1 cellular context compared by ENCODE assay signal in the genomic region with DNA sequence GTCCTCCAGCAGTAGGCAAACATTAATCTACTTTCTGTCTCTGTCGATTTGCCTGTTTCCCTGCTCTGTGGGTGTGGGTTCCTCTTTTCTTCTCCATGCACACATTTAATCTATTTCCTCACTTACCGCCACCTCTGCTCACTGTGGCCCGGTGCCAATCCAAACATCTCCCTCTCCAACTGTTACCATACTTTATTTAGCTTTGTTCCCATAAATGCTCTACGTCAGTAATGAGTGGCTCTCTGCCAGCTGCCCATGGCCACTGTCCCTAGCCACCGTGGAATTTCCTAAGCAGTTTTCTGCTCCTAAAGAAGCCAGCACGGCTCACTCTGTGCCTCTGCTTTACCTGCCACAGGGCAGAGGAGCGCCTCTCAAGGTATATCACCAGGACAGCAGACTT.
TF ChIP-seq lines count a peak whose summit lies in the region.

No MANE protein-coding gene starts in this region.

TF ChIP-seq in HepG2, 621 proteins besides CTCF, POLR2A, EP300 and RAD21 (continued from another document and continues in another):
- TF ChIP-seq, protein P1, sequence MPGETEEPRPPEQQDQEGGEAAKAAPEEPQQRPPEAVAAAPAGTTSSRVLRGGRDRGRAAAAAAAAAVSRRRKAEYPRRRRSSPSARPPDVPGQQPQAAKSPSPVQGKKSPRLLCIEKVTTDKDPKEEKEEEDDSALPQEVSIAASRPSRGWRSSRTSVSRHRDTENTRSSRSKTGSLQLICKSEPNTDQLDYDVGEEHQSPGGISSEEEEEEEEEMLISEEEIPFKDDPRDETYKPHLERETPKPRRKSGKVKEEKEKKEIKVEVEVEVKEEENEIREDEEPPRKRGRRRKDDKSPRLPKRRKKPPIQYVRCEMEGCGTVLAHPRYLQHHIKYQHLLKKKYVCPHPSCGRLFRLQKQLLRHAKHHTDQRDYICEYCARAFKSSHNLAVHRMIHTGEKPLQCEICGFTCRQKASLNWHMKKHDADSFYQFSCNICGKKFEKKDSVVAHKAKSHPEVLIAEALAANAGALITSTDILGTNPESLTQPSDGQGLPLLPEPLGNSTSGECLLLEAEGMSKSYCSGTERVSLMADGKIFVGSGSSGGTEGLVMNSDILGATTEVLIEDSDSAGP (CRISPR knock-in tag; IDR thresholded peaks at IDR 0.05; ENCODE audit: borderline replicate concordance): no peak
- TF ChIP-seq, protein P2, sequence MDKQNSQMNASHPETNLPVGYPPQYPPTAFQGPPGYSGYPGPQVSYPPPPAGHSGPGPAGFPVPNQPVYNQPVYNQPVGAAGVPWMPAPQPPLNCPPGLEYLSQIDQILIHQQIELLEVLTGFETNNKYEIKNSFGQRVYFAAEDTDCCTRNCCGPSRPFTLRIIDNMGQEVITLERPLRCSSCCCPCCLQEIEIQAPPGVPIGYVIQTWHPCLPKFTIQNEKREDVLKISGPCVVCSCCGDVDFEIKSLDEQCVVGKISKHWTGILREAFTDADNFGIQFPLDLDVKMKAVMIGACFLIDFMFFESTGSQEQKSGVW (CRISPR knock-in tag; IDR thresholded peaks at IDR 0.05; ENCODE audit: borderline replicate concordance): no peak
- TF ChIP-seq ZNF292 (CRISPR knock-in tag; IDR thresholded peaks at IDR 0.05; ENCODE audit: borderline replicate concordance, low read depth): no peak
- no peak for TF ChIP-seq KLF6 (CRISPR knock-in tag; IDR thresholded peaks at IDR 0.05)
- TF ChIP-seq HDAC2 (CRISPR knock-in tag; IDR thresholded peaks at IDR 0.05): peak; percentile 45; the same call in 1 of the 2 replicates
- TF ChIP-seq ZNF501 (CRISPR knock-in tag; IDR thresholded peaks at IDR 0.05): no peak
- TF ChIP-seq ZNF451 (CRISPR knock-in tag; IDR thresholded peaks at IDR 0.05): no peak
- no peak for TF ChIP-seq ARID2 (CRISPR knock-in tag; IDR thresholded peaks at IDR 0.05; ENCODE audit: borderline replicate concordance)
- TF ChIP-seq ZNF75D (CRISPR knock-in tag; IDR thresholded peaks at IDR 0.05; ENCODE audit: borderline replicate concordance): no peak
- no peak for TF ChIP-seq ZNF773 (CRISPR knock-in tag; IDR thresholded peaks at IDR 0.05; ENCODE audit: borderline replicate concordance)
- TF ChIP-seq, protein P3, sequence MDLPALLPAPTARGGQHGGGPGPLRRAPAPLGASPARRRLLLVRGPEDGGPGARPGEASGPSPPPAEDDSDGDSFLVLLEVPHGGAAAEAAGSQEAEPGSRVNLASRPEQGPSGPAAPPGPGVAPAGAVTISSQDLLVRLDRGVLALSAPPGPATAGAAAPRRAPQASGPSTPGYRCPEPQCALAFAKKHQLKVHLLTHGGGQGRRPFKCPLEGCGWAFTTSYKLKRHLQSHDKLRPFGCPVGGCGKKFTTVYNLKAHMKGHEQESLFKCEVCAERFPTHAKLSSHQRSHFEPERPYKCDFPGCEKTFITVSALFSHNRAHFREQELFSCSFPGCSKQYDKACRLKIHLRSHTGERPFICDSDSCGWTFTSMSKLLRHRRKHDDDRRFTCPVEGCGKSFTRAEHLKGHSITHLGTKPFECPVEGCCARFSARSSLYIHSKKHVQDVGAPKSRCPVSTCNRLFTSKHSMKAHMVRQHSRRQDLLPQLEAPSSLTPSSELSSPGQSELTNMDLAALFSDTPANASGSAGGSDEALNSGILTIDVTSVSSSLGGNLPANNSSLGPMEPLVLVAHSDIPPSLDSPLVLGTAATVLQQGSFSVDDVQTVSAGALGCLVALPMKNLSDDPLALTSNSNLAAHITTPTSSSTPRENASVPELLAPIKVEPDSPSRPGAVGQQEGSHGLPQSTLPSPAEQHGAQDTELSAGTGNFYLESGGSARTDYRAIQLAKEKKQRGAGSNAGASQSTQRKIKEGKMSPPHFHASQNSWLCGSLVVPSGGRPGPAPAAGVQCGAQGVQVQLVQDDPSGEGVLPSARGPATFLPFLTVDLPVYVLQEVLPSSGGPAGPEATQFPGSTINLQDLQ (CRISPR knock-in tag; IDR thresholded peaks at IDR 0.05): no peak
- no peak for TF ChIP-seq ZFP1 (CRISPR knock-in tag; IDR thresholded peaks at IDR 0.05)
- TF ChIP-seq ZNF567 (CRISPR knock-in tag; IDR thresholded peaks at IDR 0.05; ENCODE audit: borderline replicate concordance): no peak
- no peak for TF ChIP-seq ZNF30 (CRISPR knock-in tag; IDR thresholded peaks at IDR 0.05)
- peak; percentile 43; the same call in 1 of the 2 replicates for TF ChIP-seq SALL1 (CRISPR knock-in tag; IDR thresholded peaks at IDR 0.05)
- TF ChIP-seq ZBTB20 (CRISPR knock-in tag; IDR thresholded peaks at IDR 0.05; ENCODE audit: borderline replicate concordance, low read depth): no peak
- TF ChIP-seq CBFB (CRISPR knock-in tag; IDR thresholded peaks at IDR 0.05): no peak
- TF ChIP-seq, protein P4, sequence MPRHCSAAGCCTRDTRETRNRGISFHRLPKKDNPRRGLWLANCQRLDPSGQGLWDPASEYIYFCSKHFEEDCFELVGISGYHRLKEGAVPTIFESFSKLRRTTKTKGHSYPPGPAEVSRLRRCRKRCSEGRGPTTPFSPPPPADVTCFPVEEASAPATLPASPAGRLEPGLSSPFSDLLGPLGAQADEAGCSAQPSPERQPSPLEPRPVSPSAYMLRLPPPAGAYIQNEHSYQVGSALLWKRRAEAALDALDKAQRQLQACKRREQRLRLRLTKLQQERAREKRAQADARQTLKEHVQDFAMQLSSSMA (CRISPR knock-in tag; IDR thresholded peaks at IDR 0.05): no peak
- no peak for TF ChIP-seq PPARG (CRISPR knock-in tag; conservative IDR thresholded peaks at IDR 0.05)
- TF ChIP-seq HOXA9 (CRISPR knock-in tag; IDR thresholded peaks at IDR 0.05; ENCODE audit: borderline replicate concordance): no peak
- no peak for TF ChIP-seq ZSCAN29 (CRISPR knock-in tag; conservative IDR thresholded peaks at IDR 0.05)
- TF ChIP-seq ZSCAN22 (CRISPR knock-in tag; IDR thresholded peaks at IDR 0.05): no peak
- peak; percentile 95 for TF ChIP-seq ZNF430 (CRISPR knock-in tag; IDR thresholded peaks at IDR 0.05)
- no peak for TF ChIP-seq SRF (IDR thresholded peaks at IDR 0.05; ENCODE audit: low read depth, low read length)
- TF ChIP-seq TCF7L2 (IDR thresholded peaks at IDR 0.05; ENCODE audit: low read depth, low read length): no peak
- TF ChIP-seq, protein P5, sequence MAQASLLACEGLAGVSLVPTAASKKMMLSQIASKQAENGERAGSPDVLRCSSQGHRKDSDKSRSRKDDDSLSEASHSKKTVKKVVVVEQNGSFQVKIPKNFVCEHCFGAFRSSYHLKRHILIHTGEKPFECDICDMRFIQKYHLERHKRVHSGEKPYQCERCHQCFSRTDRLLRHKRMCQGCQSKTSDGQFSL (CRISPR knock-in tag; IDR thresholded peaks at IDR 0.05): no peak
- TF ChIP-seq, protein P6, sequence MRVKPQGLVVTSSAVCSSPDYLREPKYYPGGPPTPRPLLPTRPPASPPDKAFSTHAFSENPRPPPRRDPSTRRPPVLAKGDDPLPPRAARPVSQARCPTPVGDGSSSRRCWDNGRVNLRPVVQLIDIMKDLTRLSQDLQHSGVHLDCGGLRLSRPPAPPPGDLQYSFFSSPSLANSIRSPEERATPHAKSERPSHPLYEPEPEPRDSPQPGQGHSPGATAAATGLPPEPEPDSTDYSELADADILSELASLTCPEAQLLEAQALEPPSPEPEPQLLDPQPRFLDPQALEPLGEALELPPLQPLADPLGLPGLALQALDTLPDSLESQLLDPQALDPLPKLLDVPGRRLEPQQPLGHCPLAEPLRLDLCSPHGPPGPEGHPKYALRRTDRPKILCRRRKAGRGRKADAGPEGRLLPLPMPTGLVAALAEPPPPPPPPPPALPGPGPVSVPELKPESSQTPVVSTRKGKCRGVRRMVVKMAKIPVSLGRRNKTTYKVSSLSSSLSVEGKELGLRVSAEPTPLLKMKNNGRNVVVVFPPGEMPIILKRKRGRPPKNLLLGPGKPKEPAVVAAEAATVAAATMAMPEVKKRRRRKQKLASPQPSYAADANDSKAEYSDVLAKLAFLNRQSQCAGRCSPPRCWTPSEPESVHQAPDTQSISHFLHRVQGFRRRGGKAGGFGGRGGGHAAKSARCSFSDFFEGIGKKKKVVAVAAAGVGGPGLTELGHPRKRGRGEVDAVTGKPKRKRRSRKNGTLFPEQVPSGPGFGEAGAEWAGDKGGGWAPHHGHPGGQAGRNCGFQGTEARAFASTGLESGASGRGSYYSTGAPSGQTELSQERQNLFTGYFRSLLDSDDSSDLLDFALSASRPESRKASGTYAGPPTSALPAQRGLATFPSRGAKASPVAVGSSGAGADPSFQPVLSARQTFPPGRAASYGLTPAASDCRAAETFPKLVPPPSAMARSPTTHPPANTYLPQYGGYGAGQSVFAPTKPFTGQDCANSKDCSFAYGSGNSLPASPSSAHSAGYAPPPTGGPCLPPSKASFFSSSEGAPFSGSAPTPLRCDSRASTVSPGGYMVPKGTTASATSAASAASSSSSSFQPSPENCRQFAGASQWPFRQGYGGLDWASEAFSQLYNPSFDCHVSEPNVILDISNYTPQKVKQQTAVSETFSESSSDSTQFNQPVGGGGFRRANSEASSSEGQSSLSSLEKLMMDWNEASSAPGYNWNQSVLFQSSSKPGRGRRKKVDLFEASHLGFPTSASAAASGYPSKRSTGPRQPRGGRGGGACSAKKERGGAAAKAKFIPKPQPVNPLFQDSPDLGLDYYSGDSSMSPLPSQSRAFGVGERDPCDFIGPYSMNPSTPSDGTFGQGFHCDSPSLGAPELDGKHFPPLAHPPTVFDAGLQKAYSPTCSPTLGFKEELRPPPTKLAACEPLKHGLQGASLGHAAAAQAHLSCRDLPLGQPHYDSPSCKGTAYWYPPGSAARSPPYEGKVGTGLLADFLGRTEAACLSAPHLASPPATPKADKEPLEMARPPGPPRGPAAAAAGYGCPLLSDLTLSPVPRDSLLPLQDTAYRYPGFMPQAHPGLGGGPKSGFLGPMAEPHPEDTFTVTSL (CRISPR knock-in tag; IDR thresholded peaks at IDR 0.05; ENCODE audit: borderline replicate concordance): no peak; the same call in 1 of the 2 replicates
- TF ChIP-seq ELF4 (CRISPR knock-in tag; IDR thresholded peaks at IDR 0.05; ENCODE audit: borderline replicate concordance): no peak
- TF ChIP-seq, protein P7, sequence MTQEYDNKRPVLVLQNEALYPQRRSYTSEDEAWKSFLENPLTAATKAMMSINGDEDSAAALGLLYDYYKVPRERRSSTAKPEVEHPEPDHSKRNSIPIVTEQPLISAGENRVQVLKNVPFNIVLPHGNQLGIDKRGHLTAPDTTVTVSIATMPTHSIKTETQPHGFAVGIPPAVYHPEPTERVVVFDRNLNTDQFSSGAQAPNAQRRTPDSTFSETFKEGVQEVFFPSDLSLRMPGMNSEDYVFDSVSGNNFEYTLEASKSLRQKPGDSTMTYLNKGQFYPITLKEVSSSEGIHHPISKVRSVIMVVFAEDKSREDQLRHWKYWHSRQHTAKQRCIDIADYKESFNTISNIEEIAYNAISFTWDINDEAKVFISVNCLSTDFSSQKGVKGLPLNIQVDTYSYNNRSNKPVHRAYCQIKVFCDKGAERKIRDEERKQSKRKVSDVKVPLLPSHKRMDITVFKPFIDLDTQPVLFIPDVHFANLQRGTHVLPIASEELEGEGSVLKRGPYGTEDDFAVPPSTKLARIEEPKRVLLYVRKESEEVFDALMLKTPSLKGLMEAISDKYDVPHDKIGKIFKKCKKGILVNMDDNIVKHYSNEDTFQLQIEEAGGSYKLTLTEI (CRISPR knock-in tag; conservative IDR thresholded peaks at IDR 0.05): no peak
- no peak for TF ChIP-seq ZFP36L2 (CRISPR knock-in tag; IDR thresholded peaks at IDR 0.05)
- TF ChIP-seq KLF12 (CRISPR knock-in tag; IDR thresholded peaks at IDR 0.05; ENCODE audit: borderline replicate concordance): 0 out of 2 replicates have a peak, but pooled peaks have one; percentile 25
- TF ChIP-seq ZNF335 (CRISPR knock-in tag; IDR thresholded peaks at IDR 0.05): no peak
- no peak for TF ChIP-seq MIXL1 (CRISPR knock-in tag; IDR thresholded peaks at IDR 0.05)
- no peak for TF ChIP-seq MXD4 (CRISPR knock-in tag; IDR thresholded peaks at IDR 0.05)
- TF ChIP-seq IKZF4 (CRISPR knock-in tag; IDR thresholded peaks at IDR 0.05; ENCODE audit: borderline replicate concordance, low read depth, not compliant biosample characterization): no peak
- TF ChIP-seq, protein P8, sequence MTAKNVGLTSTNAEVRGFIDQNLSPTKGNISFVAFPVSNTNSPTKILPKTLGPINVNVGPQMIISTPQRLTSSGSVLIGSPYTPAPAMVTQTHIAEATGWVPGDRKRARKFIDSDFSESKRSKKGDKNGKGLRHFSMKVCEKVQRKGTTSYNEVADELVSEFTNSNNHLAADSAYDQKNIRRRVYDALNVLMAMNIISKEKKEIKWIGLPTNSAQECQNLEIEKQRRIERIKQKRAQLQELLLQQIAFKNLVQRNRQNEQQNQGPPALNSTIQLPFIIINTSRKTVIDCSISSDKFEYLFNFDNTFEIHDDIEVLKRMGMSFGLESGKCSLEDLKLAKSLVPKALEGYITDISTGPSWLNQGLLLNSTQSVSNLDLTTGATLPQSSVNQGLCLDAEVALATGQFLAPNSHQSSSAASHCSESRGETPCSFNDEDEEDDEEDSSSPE (CRISPR knock-in tag; IDR thresholded peaks at IDR 0.05): no peak
- TF ChIP-seq NONO (IDR thresholded peaks at IDR 0.05): no peak
- 0 out of 2 replicates have a peak, but pooled peaks have one; percentile 41 for TF ChIP-seq NONO (CRISPR knock-in tag; conservative IDR thresholded peaks at IDR 0.05)
- no peak for TF ChIP-seq BORCS8-MEF2B (CRISPR knock-in tag; IDR thresholded peaks at IDR 0.05)
- TF ChIP-seq, protein P9, sequence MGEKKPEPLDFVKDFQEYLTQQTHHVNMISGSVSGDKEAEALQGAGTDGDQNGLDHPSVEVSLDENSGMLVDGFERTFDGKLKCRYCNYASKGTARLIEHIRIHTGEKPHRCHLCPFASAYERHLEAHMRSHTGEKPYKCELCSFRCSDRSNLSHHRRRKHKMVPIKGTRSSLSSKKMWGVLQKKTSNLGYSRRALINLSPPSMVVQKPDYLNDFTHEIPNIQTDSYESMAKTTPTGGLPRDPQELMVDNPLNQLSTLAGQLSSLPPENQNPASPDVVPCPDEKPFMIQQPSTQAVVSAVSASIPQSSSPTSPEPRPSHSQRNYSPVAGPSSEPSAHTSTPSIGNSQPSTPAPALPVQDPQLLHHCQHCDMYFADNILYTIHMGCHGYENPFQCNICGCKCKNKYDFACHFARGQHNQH (CRISPR knock-in tag; IDR thresholded peaks at IDR 0.05): no peak
- TF ChIP-seq, protein P10, sequence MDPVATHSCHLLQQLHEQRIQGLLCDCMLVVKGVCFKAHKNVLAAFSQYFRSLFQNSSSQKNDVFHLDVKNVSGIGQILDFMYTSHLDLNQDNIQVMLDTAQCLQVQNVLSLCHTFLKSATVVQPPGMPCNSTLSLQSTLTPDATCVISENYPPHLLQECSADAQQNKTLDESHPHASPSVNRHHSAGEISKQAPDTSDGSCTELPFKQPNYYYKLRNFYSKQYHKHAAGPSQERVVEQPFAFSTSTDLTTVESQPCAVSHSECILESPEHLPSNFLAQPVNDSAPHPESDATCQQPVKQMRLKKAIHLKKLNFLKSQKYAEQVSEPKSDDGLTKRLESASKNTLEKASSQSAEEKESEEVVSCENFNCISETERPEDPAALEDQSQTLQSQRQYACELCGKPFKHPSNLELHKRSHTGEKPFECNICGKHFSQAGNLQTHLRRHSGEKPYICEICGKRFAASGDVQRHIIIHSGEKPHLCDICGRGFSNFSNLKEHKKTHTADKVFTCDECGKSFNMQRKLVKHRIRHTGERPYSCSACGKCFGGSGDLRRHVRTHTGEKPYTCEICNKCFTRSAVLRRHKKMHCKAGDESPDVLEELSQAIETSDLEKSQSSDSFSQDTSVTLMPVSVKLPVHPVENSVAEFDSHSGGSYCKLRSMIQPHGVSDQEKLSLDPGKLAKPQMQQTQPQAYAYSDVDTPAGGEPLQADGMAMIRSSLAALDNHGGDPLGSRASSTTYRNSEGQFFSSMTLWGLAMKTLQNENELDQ (CRISPR knock-in tag; IDR thresholded peaks at IDR 0.05; ENCODE audit: borderline replicate concordance): no peak
- TF ChIP-seq HIVEP1 (CRISPR knock-in tag; IDR thresholded peaks at IDR 0.05): no peak
- TF ChIP-seq ZNF598 (CRISPR knock-in tag; IDR thresholded peaks at IDR 0.05; ENCODE audit: borderline replicate concordance): no peak
- TF ChIP-seq GABPA (IDR thresholded peaks at IDR 0.05; ENCODE audit: low read depth, low read length): no peak
- TF ChIP-seq GABPA (CRISPR knock-in tag; IDR thresholded peaks at IDR 0.05; ENCODE audit: low read depth): no peak
- TF ChIP-seq ERF (CRISPR knock-in tag; IDR thresholded peaks at IDR 0.05): no peak
